10 cellular contexts compared by ENCODE assay signal in genomic region chr3:126476976-126477330, GRCh38. TPM values are rescaled to one million over a fixed set of nuclear protein-coding genes. Genes with fewer than 3 reads are reported as not detected.
DNase-seq lines count a peak whose midpoint lies in the region; ATAC-seq and TF ChIP-seq lines count a peak whose summit lies in the region.
"Had no signal": no experiment of that assay in that cellular context is flagged by ENCODE, and none has a peak within 500 bp of the region (broad histone marks: within the 10 kb centered on the region; RNA-seq: fewer than 3 reads in every experiment).

No MANE protein-coding gene starts in this region.

- peaks cover 29% of the 10 kb centered on the region for H4K20me1 ChIP-seq in IMR-90 (ENCODE audit: insufficient read depth, low read length)

- H3K27ac Mint-ChIP-seq in CD4-positive, alpha-beta T cell, result peak overlapping the region; percentile 78
- peak overlapping the region; percentile 91 for H3K27ac Mint-ChIP-seq in MCF 10A (ENCODE audit: low read depth, unreplicated experiment)
- peak overlapping the region; percentile 73 to 97 (median 87) for H3K27ac Mint-ChIP-seq in nephron

- no peak overlapping the region for H2AK5ac ChIP-seq in IMR-90 (ENCODE audit: low read depth, low read length)

- no peak overlapping the region for H3K14ac ChIP-seq in IMR-90 (replicated peaks; ENCODE audit: low read depth, low read length)

- H3K27me3 Mint-ChIP-seq in CD4-positive, alpha-beta T cell, result no peaks in the 10 kb centered on the region
- H3K27me3 Mint-ChIP-seq in MCF 10A (ENCODE audit: insufficient read depth, unreplicated experiment) (no peaks in the 10 kb centered on the region), nephron (ENCODE audit: low read depth) (no peaks in the 10 kb centered on the region)

- in situ Hi-C loops in IMR-90 (cut with MboI; ENCODE audit: low sequenced_read_pairs), result no loop called here

- no peak overlapping the region for H2BK20ac ChIP-seq in IMR-90 (ENCODE audit: low read depth, low read length)

- H4K91ac ChIP-seq in IMR-90 (ENCODE audit: insufficient read depth, low read depth, low read length), result no peak overlapping the region

- no peak overlapping the region for H3K4ac ChIP-seq in IMR-90 (ENCODE audit: low read depth, low read length)

- H4K8ac ChIP-seq in IMR-90 (ENCODE audit: low read depth in 2 of 2, low read length in 2 of 2), result peak overlapping the region; percentile 95 to 99; a peak in 2 of 4 replicates

- no peak for TF ChIP-seq RAD21 in IMR-90 (IDR thresholded peaks at IDR 0.05; ENCODE audit: low read length)

- dilution Hi-C loops in IMR-90 (cut with HindIII; ENCODE audit: low sequenced_read_pairs, unreplicated experiment), result no loop called here

- H3K18ac ChIP-seq in IMR-90 (ENCODE audit: low read depth, low read length), result no peak overlapping the region

- H3K27ac ChIP-seq in CD4-positive, alpha-beta T cell (ENCODE audit: low read depth, low read length), result no peak overlapping the region
- H3K27ac ChIP-seq in IMR-90 (ENCODE audit: insufficient read depth, low read length) (no peak overlapping the region), spleen (peak overlapping the region in 4 of 8 donors; percentile 89 to 98 (median 94))

- peaks cover 41% of the 10 kb centered on the region for H3K4me1 Mint-ChIP-seq in CD4-positive, alpha-beta T cell (ENCODE audit: low read depth)
- H3K4me1 Mint-ChIP-seq in MCF 10A (ENCODE audit: insufficient read depth, unreplicated experiment), result peaks cover 32% of the 10 kb centered on the region
- peaks cover 45% of the 10 kb centered on the region for H3K4me1 Mint-ChIP-seq in nephron

- H3K4me3 ChIP-seq in IMR-90 (ENCODE audit: insufficient read depth, low read depth, low read length), result no peak overlapping the region
- H3K4me3 ChIP-seq in spleen, result peak overlapping the region in 1 of 8 donors; percentile 90

- H3K4me1 ChIP-seq in IMR-90 (ENCODE audit: control insufficient read depth, insufficient read depth, low read length) (peaks cover 16% of the 10 kb centered on the region), spleen (peaks cover 26 to 63% (median 40%) of the 10 kb centered on the region in 6 donors)

- intact Hi-C loops in CD4-positive, alpha-beta T cell (cut with DNase I, micrococcal nuclease), result loop anchor here (1.0 to 10.0 kb wide), 14 partner anchors 120 to 1752 kb away; partner anchors contain the start of genes ABTB1 (in 1 of the 2), CHCHD6 (in 1 of the 2), EEFSEC (in 1 of the 2) and HEG1 (in 1 of the 2)
- intact Hi-C loops in IMR-90 (cut with micrococcal nuclease), result loop anchor here (5.0 to 10.0 kb wide), 2 partner anchors 220 to 342 kb away; no protein-coding TSS in a partner anchor
- intact Hi-C loops in MCF 10A (cut with micrococcal nuclease), result loop anchor here (2.0 to 10.0 kb wide), 2 partner anchors 62 to 232 kb away; no protein-coding TSS in a partner anchor
- intact Hi-C loops in spleen (cut with DNase I; ENCODE audit: low total_unique reads), result no loop called here

- BruUV-seq in IMR-90 (replicated peaks; lab: Mats Ljungman, UMichigan) (no TSS peak), MCF 10A (replicated peaks; lab: Mats Ljungman, UMichigan) (no TSS peak)

- no peak overlapping the region for H2BK120ac ChIP-seq in IMR-90 (ENCODE audit: low read depth, low read length)

- DNase-seq in CD4-positive, alpha-beta T cell, result no peak
- DNase-seq in IMR-90 (no peak), MCF 10A (ENCODE audit: unreplicated experiment) (no peak), spleen (no peak), iPS-NIHi11 (ENCODE audit: low spot score) (no peak)
- DNase-seq in NK-92 treated with Interleukin-12 subunit alpha and Interleukin-12 subunit beta, amount 100 ng/mL, for 24 hours (lab: John Stamatoyannopoulos, UW), result no peak
- DNase-seq: activated CD4-positive, alpha-beta T cell treated with anti-CD3 and anti-CD28 coated beads for 1 hour had no signal

- POLR2A ChIA-PET in CD4-positive, alpha-beta T cell (lab: Charles Lee), result interaction anchor here (2.6 kb wide), 1 partner anchor 120 kb away, joined by 7 read pairs; the partner anchor contains the start of gene KLF15
- POLR2A ChIA-PET in IMR-90 (lab: Charles Lee; ENCODE audit: unreplicated experiment), result interaction anchor here (0.6 kb wide), 1 partner anchor 212 kb away, joined by 3 read pairs; no protein-coding TSS in a partner anchor
- POLR2A ChIA-PET in MCF 10A (lab: Yijun Ruan, JAX), result interaction anchor here (1.6 kb wide), 1 partner anchor 207 kb away, joined by 6 read pairs; no protein-coding TSS in a partner anchor

- H3K23ac ChIP-seq in IMR-90 (ENCODE audit: low read depth, low read length), result no peak overlapping the region

- TF ChIP-seq POLR2A in IMR-90 (IDR thresholded peaks at IDR 0.05; ENCODE audit: low read depth, low read length) (no peak), spleen (IDR thresholded peaks at IDR 0.05) (no peak)

- CTCF ChIA-PET in CD4-positive, alpha-beta T cell (lab: Charles Lee), result interaction anchor here (1.0 kb wide), 1 partner anchor 393 kb away, joined by 3 read pairs; the partner anchor contains the start of gene SLC41A3
- CTCF ChIA-PET in IMR-90 (lab: Yijun Ruan, JAX), result no interaction called here
- CTCF ChIA-PET in MCF 10A (lab: Yijun Ruan, JAX), result interaction anchor here (0.8 to 2.2 kb wide), 4 partner anchors 87 to 806 kb away, joined by 3 to 7 read pairs (median 4); no protein-coding TSS in a partner anchor

- H4K5ac ChIP-seq in IMR-90 (ENCODE audit: low read depth, low read length), result no peak overlapping the region

- WGBS in IMR-90 (ENCODE audit: extremely low coverage in 2 of 2, insufficient read length in 1 of 2), 2 experiments, result 80% methylated on average over 2 of the region's 7 CpGs; no CpG with 5 or more reads in 1 of the 2 experiments
- WGBS in spleen, 5 donors, result 65 to 75% (median 72%) methylated on average over 7 of the region's 7 CpGs

- no peak overlapping the region for H2BK5ac ChIP-seq in IMR-90 (ENCODE audit: low read depth, low read length, poor library complexity, severe bottlenecking)

- H2AFZ ChIP-seq in IMR-90 (replicated peaks; ENCODE audit: low read length, poor library complexity), result peak overlapping the region; percentile 60

- H3K9ac ChIP-seq in IMR-90 (ENCODE audit: low read depth, low read length), result no peak overlapping the region

- no peaks in the 10 kb centered on the region for H3K27me3 ChIP-seq in CD4-positive, alpha-beta T cell (ENCODE audit: control insufficient read depth, insufficient read depth, low read length)
- H3K27me3 ChIP-seq in IMR-90 (ENCODE audit: control insufficient read depth, insufficient read depth, low read length) (no peaks in the 10 kb centered on the region; the same call in 1 of the 2 replicates), spleen (replicated peaks in 1 of 7) (no peaks in the 10 kb centered on the region)
- H3K27me3 ChIP-seq: right atrium auricular region had no signal

- no peak for ATAC-seq in CD4-positive, alpha-beta T cell (ENCODE audit: poor library complexity)
- no peak for ATAC-seq in IMR-90 (ENCODE audit: low read depth)
- no peak for ATAC-seq in HG03045 (IDR thresholded peaks at IDR 0.05; ENCODE audit: unreplicated experiment)

- H3K79me1 ChIP-seq in IMR-90 (ENCODE audit: low read depth in 1 of 2, low read length in 2 of 2), result peaks cover 22 to 33% of the 10 kb centered on the region in 2 experiments

- H2AK9ac ChIP-seq in IMR-90 (replicated peaks; ENCODE audit: low read depth, low read length, poor library complexity), result no peak overlapping the region

- TF ChIP-seq CTCF in CD4-positive, alpha-beta T cell (IDR thresholded peaks at IDR 0.05), result no peak
- TF ChIP-seq CTCF in IMR-90 (conservative IDR thresholded peaks at IDR 0.05; ENCODE audit: low read depth, low read length) (no peak), MCF 10A (IDR thresholded peaks at IDR 0.05; ENCODE audit: unreplicated experiment) (no peak), nephron (IDR thresholded peaks at IDR 0.05; ENCODE audit: unreplicated experiment in 3 of 3) (no peak), spleen (IDR thresholded peaks at IDR 0.05 in 8 of 11, conservative IDR thresholded peaks at IDR 0.05 in 3 of 11) (no peak)

- H3K4me3 Mint-ChIP-seq in CD4-positive, alpha-beta T cell, result peak overlapping the region; percentile 90
- H3K4me3 Mint-ChIP-seq in MCF 10A (ENCODE audit: unreplicated experiment) (peak overlapping the region; percentile 82), nephron (peak overlapping the region; percentile 81 to 91 (median 86))

- no peak overlapping the region for H3K56ac ChIP-seq in IMR-90 (ENCODE audit: extremely low read depth, insufficient read depth, low read length)

- no peak overlapping the region for H3K4me2 ChIP-seq in IMR-90 (ENCODE audit: low read depth, low read length)

- peaks cover 25% of the 10 kb centered on the region for H3K36me3 Mint-ChIP-seq in CD4-positive, alpha-beta T cell (ENCODE audit: low read depth)
- peaks cover 12% of the 10 kb centered on the region for H3K36me3 Mint-ChIP-seq in MCF 10A (ENCODE audit: insufficient read depth, unreplicated experiment)
- H3K36me3 Mint-ChIP-seq in nephron (ENCODE audit: low read depth), result peaks cover 14% of the 10 kb centered on the region

- H3K36me3 ChIP-seq in IMR-90 (ENCODE audit: control insufficient read depth, insufficient read depth, low read length), result peaks cover 2% of the 10 kb centered on the region; the same call in 1 of the 2 replicates
- peaks cover 0 to 3% (median under 1%) of the 10 kb centered on the region in 6 donors for H3K36me3 ChIP-seq in spleen

- no peak overlapping the region for H2BK15ac ChIP-seq in IMR-90 (ENCODE audit: low read depth, low read length)

- no peaks in the 10 kb centered on the region for H3K9me3 Mint-ChIP-seq in CD4-positive, alpha-beta T cell
- H3K9me3 Mint-ChIP-seq in MCF 10A (ENCODE audit: unreplicated experiment), result no peaks in the 10 kb centered on the region
- H3K9me3 Mint-ChIP-seq in nephron, result no peaks in the 10 kb centered on the region

- H3K9me1 ChIP-seq in IMR-90 (ENCODE audit: insufficient read depth, low read length), result peaks cover 25% of the 10 kb centered on the region

- H3K9me3 ChIP-seq in CD4-positive, alpha-beta T cell (ENCODE audit: control insufficient read depth, low read length), result no peaks in the 10 kb centered on the region
- H3K9me3 ChIP-seq in IMR-90 (ENCODE audit: control insufficient read depth, insufficient read depth, low read length), result no peaks in the 10 kb centered on the region
- H3K9me3 ChIP-seq in spleen, result no peaks in the 10 kb centered on the region
- H3K9me3 ChIP-seq: right atrium auricular region had no signal

RNA-seq across cellular contexts. Expression of gene ZXDC, which starts 1.3 kb away (rescaled TPM):
- 10 to 100 TPM; 60.7 to 61.3 TPM for total RNA-seq in CD4-positive, alpha-beta T cell
- total RNA-seq in IMR-90 (2012; rRNA removed) (13.1 and 14.3 TPM in 2 replicates), MCF 10A (2022) (37.2 and 37.5 TPM in 2 replicates), spleen (10 to 100 TPM; 32.4 to 75.3 (median 50.0) TPM)
- polyA plus RNA-seq in IMR-90 (2012; rRNA removed) (11.5 and 12.2 TPM in 2 replicates), spleen (10 to 100 TPM in 2 of 3 donors, 1 to 10 TPM in 1; 7.5 to 14.6 (median 13.2) TPM)
- polyA plus RNA-seq in IMR-90 (2012; cell fraction: cytosol; rRNA removed), result 7.3 and 7.8 TPM in 2 replicates
- polyA plus RNA-seq in IMR-90 (2012; cell fraction: nucleus; rRNA removed; ENCODE audit: low replicate concordance), result 24.3 and 25.6 TPM in 2 replicates

RNA-seq across cellular contexts. Expression of gene UROC1, which starts 40.6 kb away (rescaled TPM):
- total RNA-seq in CD4-positive, alpha-beta T cell, result not detected
- not detected in 2 replicates for total RNA-seq in IMR-90 (2012; rRNA removed)
- polyA plus RNA-seq in IMR-90 (2012; rRNA removed), result not detected in 2 replicates
- polyA plus RNA-seq in IMR-90 (2012; cell fraction: cytosol; rRNA removed), result not detected in 2 replicates
- not detected in 2 replicates for polyA plus RNA-seq in IMR-90 (2012; cell fraction: nucleus; rRNA removed; ENCODE audit: low replicate concordance)
- not detected in 2 replicates for total RNA-seq in MCF 10A (2022)
- total RNA-seq in spleen, result under 1 TPM in 1 of 7 donors, not detected in 6; 0.16 TPM
- polyA plus RNA-seq in spleen, result under 1 TPM; 0.02 to 0.03 (median 0.02) TPM
- total RNA-seq: right atrium auricular region had no signal

RNA-seq across cellular contexts. Expression of gene CHST13, which starts 47.0 kb away (rescaled TPM):
- not detected for total RNA-seq in CD4-positive, alpha-beta T cell
- total RNA-seq in IMR-90 (2012; rRNA removed), result not detected in 2 replicates
- polyA plus RNA-seq in IMR-90 (2012; rRNA removed), result not detected in 2 replicates
- polyA plus RNA-seq in IMR-90 (2012; cell fraction: cytosol; rRNA removed), result 0.02 TPM in 1 of 2 replicates, not detected in the other
- not detected in 2 replicates for polyA plus RNA-seq in IMR-90 (2012; cell fraction: nucleus; rRNA removed; ENCODE audit: low replicate concordance)
- total RNA-seq in MCF 10A (2022), result not detected in 2 replicates
- total RNA-seq in spleen, result 10 to 100 TPM in 1 of 7 donors, 1 to 10 TPM in 6; 2.4 to 11.2 (median 5.6) TPM
- 1 to 10 TPM in 2 of 3 donors, under 1 TPM in 1; 0.26 to 1.8 (median 1.0) TPM for polyA plus RNA-seq in spleen
